ENCODE assay signal across 14 cellular contexts in genomic region chr17:36493956-36494355, GRCh38. TPM values are rescaled to one million over a fixed set of nuclear protein-coding genes. Genes with fewer than 3 reads are reported as not detected.
DNase-seq lines count a peak whose midpoint lies in the region; ATAC-seq and TF ChIP-seq lines count a peak whose summit lies in the region.
"Had no signal": no experiment of that assay in that cellular context is flagged by ENCODE, and none has a peak within 500 bp of the region (broad histone marks: within the 10 kb centered on the region; RNA-seq: fewer than 3 reads in every experiment).

No MANE protein-coding gene starts in this region.

- DNase-seq in activated T-cell treated with anti-CD3 and anti-CD28 coated beads, Interleukin-2, amount 50 U/mL, for 24 hours, result no peak
- DNase-seq in activated T-cell treated with anti-CD3 and anti-CD28 coated beads, Interleukin-2, amount 50 U/mL, for 48 hours, result no peak
- peak; percentile 58 for DNase-seq in AG10803 (ENCODE audit: low read depth)
- peak; percentile 28 for DNase-seq in M059J (ENCODE audit: low read depth)
- peak; percentile 64 for DNase-seq in fibroblast of villous mesenchyme (ENCODE audit: low read depth)
- no peak for DNase-seq in middle frontal gyrus (ENCODE audit: extremely low spot score, low spot score)
- no peak for DNase-seq in aorta
- DNase-seq: AML-193, NCI-H1092, NCI-H1694, NCI-H446, PC-3 had no signal

- TF ChIP-seq CTCF in AG10803 (conservative IDR thresholded peaks at IDR 0.05; ENCODE audit: low read length), result no peak
- no peak for TF ChIP-seq CTCF in fibroblast of villous mesenchyme (IDR thresholded peaks at IDR 0.05; ENCODE audit: insufficient read depth, low read depth, low read length)

- peaks cover 4 to 15% of the 10 kb centered on the region in 2 donors for H3K36me3 ChIP-seq in aorta (ENCODE audit: control insufficient read depth in 1 of 2, insufficient read depth in 2 of 2, low read length in 1 of 2)

- no peak overlapping the region for H3K4me3 Mint-ChIP-seq in activated T-cell treated with anti-CD3 and anti-CD28 coated beads, Interleukin-2, amount 50 U/mL, for 24 hours

- H3K36me3 Mint-ChIP-seq in activated T-cell treated with anti-CD3 and anti-CD28 coated beads, Interleukin-2, amount 50 U/mL, for 24 hours (ENCODE audit: low read depth), result peaks cover 92% of the 10 kb centered on the region

- H3K27ac Mint-ChIP-seq in activated T-cell treated with anti-CD3 and anti-CD28 coated beads, Interleukin-2, amount 50 U/mL, for 24 hours, result peak overlapping the region; percentile 42

- H3K27ac ChIP-seq in aorta (ENCODE audit: low read depth in 1 of 2, low read length in 2 of 2), result no peak overlapping the region

- no peak for ATAC-seq in aorta (ENCODE audit: low FRiP score)
- no peak for ATAC-seq in HG03196 (IDR thresholded peaks at IDR 0.05; ENCODE audit: unreplicated experiment)
- ATAC-seq: PC-3 had no signal

- intact Hi-C loops in aorta (cut with DNase I), result no loop called here

- peaks cover 33% of the 10 kb centered on the region for H3K4me1 Mint-ChIP-seq in activated T-cell treated with anti-CD3 and anti-CD28 coated beads, Interleukin-2, amount 50 U/mL, for 24 hours (ENCODE audit: low read depth)

- H3K4me3 ChIP-seq in AG10803 (ENCODE audit: low read length) (no peak overlapping the region), fibroblast of villous mesenchyme (ENCODE audit: low read depth, low read length) (no peak overlapping the region), aorta (ENCODE audit: low read length in 2 of 2) (no peak overlapping the region)
- H3K4me3 ChIP-seq: HAP-1 had no signal

- WGBS in aorta, 2 donors, result 82 to 83% methylated on average over 1 of the region's 1 CpG

- H3K27me3 ChIP-seq in aorta (ENCODE audit: control insufficient read depth in 1 of 2, insufficient read depth in 2 of 2, low read length in 1 of 2), result no peaks in the 10 kb centered on the region

- H3K9me3 Mint-ChIP-seq in activated T-cell treated with anti-CD3 and anti-CD28 coated beads, Interleukin-2, amount 50 U/mL, for 24 hours, result no peaks in the 10 kb centered on the region

- no peaks in the 10 kb centered on the region for H3K27me3 Mint-ChIP-seq in activated T-cell treated with anti-CD3 and anti-CD28 coated beads, Interleukin-2, amount 50 U/mL, for 24 hours

- H3K9me3 ChIP-seq in aorta (ENCODE audit: control insufficient read depth, low read length), result no peaks in the 10 kb centered on the region
- H3K9me3 ChIP-seq: HAP-1 had no signal

- no peaks in the 10 kb centered on the region for H3K4me1 ChIP-seq in aorta (ENCODE audit: control insufficient read depth in 1 of 2, insufficient read depth in 2 of 2, low read length in 2 of 2)
- H3K4me1 ChIP-seq: HAP-1 had no signal

RNA-seq across cellular contexts. Expression of gene ZNHIT3, which starts 7.5 kb away (rescaled TPM):
- total RNA-seq in M059J (2014; rRNA removed; shearing (Covaris generic)), result 57.2 and 59.0 TPM in 2 replicates
- total RNA-seq in fibroblast of villous mesenchyme, result 15.5 and 17.7 TPM in 2 replicates
- 10 to 100 TPM; 20.2 to 21.8 TPM for total RNA-seq in aorta
- 10 to 100 TPM; 47.2 to 50.0 TPM for polyA plus RNA-seq in aorta

RNA-seq across cellular contexts. Expression of gene MYO19, which starts 40.7 kb away (rescaled TPM):
- total RNA-seq in M059J (2014; rRNA removed; shearing (Covaris generic)), result 47.0 and 57.9 TPM in 2 replicates
- total RNA-seq in fibroblast of villous mesenchyme (50.1 and 52.8 TPM in 2 replicates), aorta (10 to 100 TPM; 37.1 to 57.3 TPM)
- 10 to 100 TPM; 13.1 to 27.4 TPM for polyA plus RNA-seq in aorta

RNA-seq across cellular contexts. Expression of gene PIGW, which starts 40.8 kb away (rescaled TPM):
- total RNA-seq in M059J (2014; rRNA removed; shearing (Covaris generic)), result 8.3 and 10.8 TPM in 2 replicates
- total RNA-seq in fibroblast of villous mesenchyme (8.6 and 8.7 TPM in 2 replicates), aorta (1 to 10 TPM; 4.7 to 4.9 TPM)
- polyA plus RNA-seq in aorta, result 1 to 10 TPM; 2.1 to 5.1 TPM

RNA-seq across cellular contexts. Expression of gene GGNBP2, which starts 50.8 kb away (rescaled TPM):
- total RNA-seq in M059J (2014; rRNA removed; shearing (Covaris generic)), result 48.5 and 58.9 TPM in 2 replicates
- total RNA-seq in fibroblast of villous mesenchyme (63.5 and 70.4 TPM in 2 replicates), aorta (10 to 100 TPM; 73.9 to 80.4 TPM)
- polyA plus RNA-seq in aorta, result 10 to 100 TPM; 37.4 to 53.8 TPM

Comparison
In these comparisons a context has a peak if more than half of its experiments do, and no peak if none do; other contexts are left out.
1. DNase-seq: peak in AG10803 (single experiment), M059J (single experiment) and fibroblast of villous mesenchyme (single experiment); none in activated T-cell treated with anti-CD3 and anti-CD28 coated beads, Interleukin-2, amount 50 U/mL, for 24 hours (single experiment), activated T-cell treated with anti-CD3 and anti-CD28 coated beads, Interleukin-2, amount 50 U/mL, for 48 hours (0 of 2), middle frontal gyrus (single experiment) and aorta (0 of 2).